In the genomic region with DNA sequence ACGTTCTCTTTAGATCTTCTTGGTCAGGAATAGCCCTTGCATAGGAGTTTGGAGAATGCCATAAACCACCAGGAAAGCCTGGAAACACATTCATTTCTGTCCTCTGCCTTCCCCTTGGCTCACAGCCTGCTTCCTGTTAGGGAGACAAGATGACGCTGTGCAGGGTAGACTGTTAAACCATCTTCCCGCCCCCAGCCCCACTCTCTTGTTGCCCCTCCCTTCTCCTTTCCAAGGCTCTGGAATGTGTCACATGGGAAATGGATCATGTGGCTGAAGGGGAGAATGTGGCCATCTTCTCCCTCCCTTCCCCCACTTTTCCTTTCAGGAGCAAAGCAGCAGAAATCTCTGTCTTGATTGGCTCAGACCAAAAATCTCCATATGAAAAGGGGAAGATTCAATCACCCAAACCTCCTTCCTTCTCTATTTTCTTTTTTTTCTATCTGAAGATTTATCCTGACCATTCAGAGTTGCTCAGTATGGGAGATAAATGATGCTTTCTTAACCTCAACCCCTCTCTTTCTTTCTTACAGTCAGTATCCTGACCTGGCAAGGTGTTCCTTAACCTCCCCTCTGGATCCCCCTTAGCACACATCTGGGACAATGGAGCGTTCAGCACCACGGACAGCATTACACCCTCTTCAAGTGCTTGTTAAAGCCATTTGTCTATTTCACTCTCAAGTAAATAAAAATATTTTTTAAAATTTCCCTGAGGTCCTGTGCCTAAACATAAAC, we compare ENCODE assay signal across 1 cellular context.
TF ChIP-seq lines count a peak whose summit lies in the region.

No MANE protein-coding gene starts in this region.

TF ChIP-seq in HepG2, 621 proteins besides CTCF, POLR2A, EP300 and RAD21:
- 0 out of 2 replicates have a peak, but pooled peaks have one; percentile 23 for TF ChIP-seq MIXL1 (CRISPR knock-in tag; IDR thresholded peaks at IDR 0.05)
- TF ChIP-seq ZNF331 (CRISPR knock-in tag; IDR thresholded peaks at IDR 0.05) = peak; percentile 41; the same call in 1 of the 2 replicates
- TF ChIP-seq TFE3 (CRISPR knock-in tag; IDR thresholded peaks at IDR 0.05) = 0 out of 2 replicates have a peak, but pooled peaks have one; percentile 46
- peak; percentile 34; the same call in 1 of the 2 replicates for TF ChIP-seq RXRB (CRISPR knock-in tag; IDR thresholded peaks at IDR 0.05; ENCODE audit: borderline replicate concordance)
- TF ChIP-seq ZNF768 (CRISPR knock-in tag; IDR thresholded peaks at IDR 0.05) = no peak
- no peak for TF ChIP-seq ATRX (CRISPR knock-in tag; IDR thresholded peaks at IDR 0.05; ENCODE audit: borderline replicate concordance)
- 0 out of 4 replicates have a peak, but pooled peaks of 1 of the 2 experiments have one; percentile 43 for TF ChIP-seq KLF16 (CRISPR knock-in tag; IDR thresholded peaks at IDR 0.05)
- peak; percentile 37; the same call in 1 of the 2 replicates for TF ChIP-seq KMT2B (CRISPR knock-in tag; IDR thresholded peaks at IDR 0.05)
- no peak for TF ChIP-seq KLF12 (CRISPR knock-in tag; IDR thresholded peaks at IDR 0.05; ENCODE audit: borderline replicate concordance)
- TF ChIP-seq, protein P1, sequence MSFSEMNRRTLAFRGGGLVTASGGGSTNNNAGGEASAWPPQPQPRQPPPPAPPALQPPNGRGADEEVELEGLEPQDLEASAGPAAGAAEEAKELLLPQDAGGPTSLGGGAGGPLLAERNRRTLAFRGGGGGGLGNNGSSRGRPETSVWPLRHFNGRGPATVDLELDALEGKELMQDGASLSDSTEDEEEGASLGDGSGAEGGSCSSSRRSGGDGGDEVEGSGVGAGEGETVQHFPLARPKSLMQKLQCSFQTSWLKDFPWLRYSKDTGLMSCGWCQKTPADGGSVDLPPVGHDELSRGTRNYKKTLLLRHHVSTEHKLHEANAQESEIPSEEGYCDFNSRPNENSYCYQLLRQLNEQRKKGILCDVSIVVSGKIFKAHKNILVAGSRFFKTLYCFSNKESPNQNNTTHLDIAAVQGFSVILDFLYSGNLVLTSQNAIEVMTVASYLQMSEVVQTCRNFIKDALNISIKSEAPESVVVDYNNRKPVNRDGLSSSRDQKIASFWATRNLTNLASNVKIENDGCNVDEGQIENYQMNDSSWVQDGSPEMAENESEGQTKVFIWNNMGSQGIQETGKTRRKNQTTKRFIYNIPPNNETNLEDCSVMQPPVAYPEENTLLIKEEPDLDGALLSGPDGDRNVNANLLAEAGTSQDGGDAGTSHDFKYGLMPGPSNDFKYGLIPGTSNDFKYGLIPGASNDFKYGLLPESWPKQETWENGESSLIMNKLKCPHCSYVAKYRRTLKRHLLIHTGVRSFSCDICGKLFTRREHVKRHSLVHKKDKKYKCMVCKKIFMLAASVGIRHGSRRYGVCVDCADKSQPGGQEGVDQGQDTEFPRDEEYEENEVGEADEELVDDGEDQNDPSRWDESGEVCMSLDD (CRISPR knock-in tag; IDR thresholded peaks at IDR 0.05; ENCODE audit: borderline replicate concordance) = no peak
- TF ChIP-seq ZNF609 (CRISPR knock-in tag; IDR thresholded peaks at IDR 0.05; ENCODE audit: borderline replicate concordance) = no peak
- TF ChIP-seq ZC3H13 (CRISPR knock-in tag; IDR thresholded peaks at IDR 0.05) = no peak
- no peak for TF ChIP-seq ZNF20 (CRISPR knock-in tag; IDR thresholded peaks at IDR 0.05)
- TF ChIP-seq ZNF772 (CRISPR knock-in tag; IDR thresholded peaks at IDR 0.05) = no peak
- no peak for TF ChIP-seq ZNF598 (CRISPR knock-in tag; IDR thresholded peaks at IDR 0.05; ENCODE audit: borderline replicate concordance)
- TF ChIP-seq ZNF263 (CRISPR knock-in tag; IDR thresholded peaks at IDR 0.05) = no peak
- TF ChIP-seq ZNF644 (CRISPR knock-in tag; IDR thresholded peaks at IDR 0.05; ENCODE audit: low read depth) = peak; percentile 32; the same call in 1 of the 2 replicates
- TF ChIP-seq ZNF790 (CRISPR knock-in tag; IDR thresholded peaks at IDR 0.05; ENCODE audit: borderline replicate concordance) = no peak
- TF ChIP-seq SIN3A (IDR thresholded peaks at IDR 0.05; ENCODE audit: borderline replicate concordance, low read depth, low read length) = no peak
- 0 out of 2 replicates have a peak, but pooled peaks have one; percentile 17 for TF ChIP-seq ELF3 (CRISPR knock-in tag; IDR thresholded peaks at IDR 0.05)
- TF ChIP-seq EHMT2 (IDR thresholded peaks at IDR 0.05; ENCODE audit: borderline replicate concordance, low read depth, low read length) = peak; percentile 88
- TF ChIP-seq ZNF792 (CRISPR knock-in tag; IDR thresholded peaks at IDR 0.05) = peak; percentile 32; the same call in 1 of the 2 replicates
- no peak for TF ChIP-seq XBP1 (CRISPR knock-in tag; IDR thresholded peaks at IDR 0.05)
- no peak for TF ChIP-seq RFX5 (IDR thresholded peaks at IDR 0.05; ENCODE audit: low read depth, low read length)
- TF ChIP-seq SAP130 (CRISPR knock-in tag; IDR thresholded peaks at IDR 0.05; ENCODE audit: low read depth) = 0 out of 2 replicates have a peak, but pooled peaks have one; percentile 28
- TF ChIP-seq, protein P2, sequence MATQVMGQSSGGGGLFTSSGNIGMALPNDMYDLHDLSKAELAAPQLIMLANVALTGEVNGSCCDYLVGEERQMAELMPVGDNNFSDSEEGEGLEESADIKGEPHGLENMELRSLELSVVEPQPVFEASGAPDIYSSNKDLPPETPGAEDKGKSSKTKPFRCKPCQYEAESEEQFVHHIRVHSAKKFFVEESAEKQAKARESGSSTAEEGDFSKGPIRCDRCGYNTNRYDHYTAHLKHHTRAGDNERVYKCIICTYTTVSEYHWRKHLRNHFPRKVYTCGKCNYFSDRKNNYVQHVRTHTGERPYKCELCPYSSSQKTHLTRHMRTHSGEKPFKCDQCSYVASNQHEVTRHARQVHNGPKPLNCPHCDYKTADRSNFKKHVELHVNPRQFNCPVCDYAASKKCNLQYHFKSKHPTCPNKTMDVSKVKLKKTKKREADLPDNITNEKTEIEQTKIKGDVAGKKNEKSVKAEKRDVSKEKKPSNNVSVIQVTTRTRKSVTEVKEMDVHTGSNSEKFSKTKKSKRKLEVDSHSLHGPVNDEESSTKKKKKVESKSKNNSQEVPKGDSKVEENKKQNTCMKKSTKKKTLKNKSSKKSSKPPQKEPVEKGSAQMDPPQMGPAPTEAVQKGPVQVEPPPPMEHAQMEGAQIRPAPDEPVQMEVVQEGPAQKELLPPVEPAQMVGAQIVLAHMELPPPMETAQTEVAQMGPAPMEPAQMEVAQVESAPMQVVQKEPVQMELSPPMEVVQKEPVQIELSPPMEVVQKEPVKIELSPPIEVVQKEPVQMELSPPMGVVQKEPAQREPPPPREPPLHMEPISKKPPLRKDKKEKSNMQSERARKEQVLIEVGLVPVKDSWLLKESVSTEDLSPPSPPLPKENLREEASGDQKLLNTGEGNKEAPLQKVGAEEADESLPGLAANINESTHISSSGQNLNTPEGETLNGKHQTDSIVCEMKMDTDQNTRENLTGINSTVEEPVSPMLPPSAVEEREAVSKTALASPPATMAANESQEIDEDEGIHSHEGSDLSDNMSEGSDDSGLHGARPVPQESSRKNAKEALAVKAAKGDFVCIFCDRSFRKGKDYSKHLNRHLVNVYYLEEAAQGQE (IDR thresholded peaks at IDR 0.05; ENCODE audit: borderline replicate concordance in 1 of 2, low read depth in 1 of 2, low read length in 2 of 2) = peak; percentile 69 to 96
- TF ChIP-seq ZNF10 (CRISPR knock-in tag; IDR thresholded peaks at IDR 0.05; ENCODE audit: borderline replicate concordance, low read depth) = no peak
- TF ChIP-seq ZFY (CRISPR knock-in tag; IDR thresholded peaks at IDR 0.05) = no peak
- TF ChIP-seq HOXD1 (CRISPR knock-in tag; IDR thresholded peaks at IDR 0.05) = no peak
- TF ChIP-seq HHEX (CRISPR knock-in tag; IDR thresholded peaks at IDR 0.05) = no peak
- TF ChIP-seq ZSCAN9 (CRISPR knock-in tag; IDR thresholded peaks at IDR 0.05; ENCODE audit: borderline replicate concordance) = 0 out of 2 replicates have a peak, but pooled peaks have one; percentile 29
- TF ChIP-seq DMAP1 (CRISPR knock-in tag; IDR thresholded peaks at IDR 0.05) = no peak
- TF ChIP-seq ZNF224 (CRISPR knock-in tag; IDR thresholded peaks at IDR 0.05) = no peak
- no peak for TF ChIP-seq ZNF616 (CRISPR knock-in tag; IDR thresholded peaks at IDR 0.05; ENCODE audit: low read depth)
- no peak for TF ChIP-seq PHB2 (IDR thresholded peaks at IDR 0.05; ENCODE audit: partially characterized antibody)
- TF ChIP-seq, protein P3, sequence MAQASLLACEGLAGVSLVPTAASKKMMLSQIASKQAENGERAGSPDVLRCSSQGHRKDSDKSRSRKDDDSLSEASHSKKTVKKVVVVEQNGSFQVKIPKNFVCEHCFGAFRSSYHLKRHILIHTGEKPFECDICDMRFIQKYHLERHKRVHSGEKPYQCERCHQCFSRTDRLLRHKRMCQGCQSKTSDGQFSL (CRISPR knock-in tag; IDR thresholded peaks at IDR 0.05) = no peak
- no peak for TF ChIP-seq HMG20B (CRISPR knock-in tag; conservative IDR thresholded peaks at IDR 0.05)
- TF ChIP-seq MTA1 (CRISPR knock-in tag; IDR thresholded peaks at IDR 0.05; ENCODE audit: borderline replicate concordance) = no peak
- no peak for TF ChIP-seq ZBTB42 (CRISPR knock-in tag; IDR thresholded peaks at IDR 0.05)
- TF ChIP-seq ARID2 (CRISPR knock-in tag; IDR thresholded peaks at IDR 0.05; ENCODE audit: borderline replicate concordance) = no peak
- TF ChIP-seq ZSCAN30 (CRISPR knock-in tag; IDR thresholded peaks at IDR 0.05) = no peak
- no peak for TF ChIP-seq MYPOP (CRISPR knock-in tag; IDR thresholded peaks at IDR 0.05)
- TF ChIP-seq, protein P4, sequence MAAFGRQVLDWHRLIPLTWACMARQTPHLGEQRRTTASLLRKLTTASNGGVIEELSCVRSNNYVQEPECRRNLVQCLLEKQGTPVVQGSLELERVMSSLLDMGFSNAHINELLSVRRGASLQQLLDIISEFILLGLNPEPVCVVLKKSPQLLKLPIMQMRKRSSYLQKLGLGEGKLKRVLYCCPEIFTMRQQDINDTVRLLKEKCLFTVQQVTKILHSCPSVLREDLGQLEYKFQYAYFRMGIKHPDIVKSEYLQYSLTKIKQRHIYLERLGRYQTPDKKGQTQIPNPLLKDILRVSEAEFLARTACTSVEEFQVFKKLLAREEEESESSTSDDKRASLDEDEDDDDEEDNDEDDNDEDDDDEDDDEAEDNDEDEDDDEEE (CRISPR knock-in tag; IDR thresholded peaks at IDR 0.05) = no peak
- peak; percentile 96 for TF ChIP-seq MIER2 (CRISPR knock-in tag; IDR thresholded peaks at IDR 0.05)
- TF ChIP-seq SMAD1 (CRISPR knock-in tag; IDR thresholded peaks at IDR 0.05; ENCODE audit: borderline replicate concordance, low read depth) = no peak
- TF ChIP-seq NR2F6 (IDR thresholded peaks at IDR 0.05) = no peak
- 0 out of 2 replicates have a peak, but pooled peaks have one; percentile 22 for TF ChIP-seq NR2F6 (CRISPR knock-in tag; IDR thresholded peaks at IDR 0.05)
- TF ChIP-seq FOXA3 (CRISPR knock-in tag; IDR thresholded peaks at IDR 0.05) = no peak
- peak; percentile 21; the same call in 1 of the 2 replicates for TF ChIP-seq RARA (CRISPR knock-in tag; IDR thresholded peaks at IDR 0.05)
